In the genomic region with DNA sequence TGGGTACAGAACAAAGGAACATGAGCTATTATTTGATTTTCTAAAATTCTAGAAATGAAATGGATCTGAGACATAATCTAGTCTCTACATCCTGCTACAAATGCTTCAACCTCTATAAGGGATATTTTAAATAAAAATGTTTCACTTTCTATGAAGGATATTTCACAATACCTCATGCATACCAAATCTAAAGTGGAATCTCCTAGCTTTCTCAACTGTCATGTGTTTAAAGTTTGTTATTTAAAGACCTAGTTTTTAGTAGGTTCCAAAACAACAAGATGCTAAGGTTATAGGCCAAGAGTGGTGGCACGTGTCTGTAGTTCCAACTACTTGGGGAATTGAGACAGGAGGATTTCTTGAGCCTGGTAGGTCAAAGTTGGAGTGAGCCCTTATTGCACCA, we compare ENCODE assay signal across 1 cellular context.
TF ChIP-seq lines count a peak whose summit lies in the region.

No MANE protein-coding gene starts in this region.

TF ChIP-seq in WTC11, 78 proteins besides CTCF, POLR2A, EP300 and RAD21 (continued from another document):
- TF ChIP-seq, protein P1, sequence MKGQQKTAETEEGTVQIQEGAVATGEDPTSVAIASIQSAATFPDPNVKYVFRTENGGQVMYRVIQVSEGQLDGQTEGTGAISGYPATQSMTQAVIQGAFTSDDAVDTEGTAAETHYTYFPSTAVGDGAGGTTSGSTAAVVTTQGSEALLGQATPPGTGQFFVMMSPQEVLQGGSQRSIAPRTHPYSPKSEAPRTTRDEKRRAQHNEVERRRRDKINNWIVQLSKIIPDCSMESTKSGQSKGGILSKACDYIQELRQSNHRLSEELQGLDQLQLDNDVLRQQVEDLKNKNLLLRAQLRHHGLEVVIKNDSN (CRISPR knock-in tag; IDR thresholded peaks at IDR 0.05) = no peak
- TF ChIP-seq PRRX2 (CRISPR knock-in tag; IDR thresholded peaks at IDR 0.05) (no peak), FOXK1 (CRISPR knock-in tag; IDR thresholded peaks at IDR 0.05) (no peak)
- TF ChIP-seq, protein P2, sequence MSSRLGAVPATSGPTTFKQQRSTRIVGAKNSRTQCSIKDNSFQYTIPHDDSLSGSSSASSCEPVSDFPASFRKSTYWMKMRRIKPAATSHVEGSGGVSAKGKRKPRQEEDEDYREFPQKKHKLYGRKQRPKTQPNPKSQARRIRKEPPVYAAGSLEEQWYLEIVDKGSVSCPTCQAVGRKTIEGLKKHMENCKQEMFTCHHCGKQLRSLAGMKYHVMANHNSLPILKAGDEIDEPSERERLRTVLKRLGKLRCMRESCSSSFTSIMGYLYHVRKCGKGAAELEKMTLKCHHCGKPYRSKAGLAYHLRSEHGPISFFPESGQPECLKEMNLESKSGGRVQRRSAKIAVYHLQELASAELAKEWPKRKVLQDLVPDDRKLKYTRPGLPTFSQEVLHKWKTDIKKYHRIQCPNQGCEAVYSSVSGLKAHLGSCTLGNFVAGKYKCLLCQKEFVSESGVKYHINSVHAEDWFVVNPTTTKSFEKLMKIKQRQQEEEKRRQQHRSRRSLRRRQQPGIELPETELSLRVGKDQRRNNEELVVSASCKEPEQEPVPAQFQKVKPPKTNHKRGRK (CRISPR knock-in tag; IDR thresholded peaks at IDR 0.05; ENCODE audit: borderline replicate concordance) = no peak
